Comparison of ENCODE assay signal across 20 cellular contexts in genomic region chr18:3304832-3305231, GRCh38. TPM values are rescaled to one million over a fixed set of nuclear protein-coding genes. Genes with fewer than 3 reads are reported as not detected.
DNase-seq lines count a peak whose midpoint lies in the region; ATAC-seq and TF ChIP-seq lines count a peak whose summit lies in the region.
"Had no signal": no experiment of that assay in that cellular context is flagged by ENCODE, and none has a peak within 500 bp of the region (broad histone marks: within the 10 kb centered on the region; RNA-seq: fewer than 3 reads in every experiment).

No MANE protein-coding gene starts in this region.

- H3K27ac ChIP-seq in fibroblast of lung (ENCODE audit: insufficient read depth, low read length): no peak overlapping the region
- H3K27ac ChIP-seq: A549, C4-2B, upper lobe of left lung had no signal

- no peak overlapping the region for H3K4me3 ChIP-seq in fibroblast of lung (replicated peaks in 1 of 4; ENCODE audit: control extremely low read depth in 1 of 4, insufficient read depth in 1 of 4, low read depth in 3 of 4, low read length in 4 of 4)
- H3K4me3 ChIP-seq: A549, mucosa of descending colon, upper lobe of left lung had no signal

- H3K9ac ChIP-seq in fibroblast of lung (ENCODE audit: insufficient read depth, low read length): no peak overlapping the region

- H2AFZ ChIP-seq in fibroblast of lung (ENCODE audit: low read length): no peak overlapping the region

- no peak overlapping the region for H3K4me3 Mint-ChIP-seq in T-helper 2 cell treated with Interferon-gamma antibody and Interleukin-4, amounts not matched to agents 5 μg/mL and 100 μg/mL, for 36 hours
- no peak overlapping the region for H3K4me3 Mint-ChIP-seq in activated naive CD8-positive, alpha-beta T cell treated with anti-CD3 and anti-CD28 coated beads, Interleukin-2, amount 50 U/mL, for 24 hours
- H3K4me3 Mint-ChIP-seq: activated naive CD8-positive, alpha-beta T cell treated with anti-CD3 and anti-CD28 coated beads, Interleukin-2, amount 10 ng/mL, durations not matched to agents 7 days and 5 days; H9 had no signal

- peaks cover 5% of the 10 kb centered on the region for H3K27me3 ChIP-seq in fibroblast of lung (ENCODE audit: control insufficient read depth, insufficient read depth, low read length)
- H3K27me3 ChIP-seq: upper lobe of left lung had no signal

- H3K36me3 Mint-ChIP-seq in T-helper 2 cell treated with Interferon-gamma antibody and Interleukin-4, amounts not matched to agents 5 μg/mL and 100 μg/mL, for 36 hours (ENCODE audit: low read depth): no peaks in the 10 kb centered on the region
- H3K36me3 Mint-ChIP-seq in activated naive CD8-positive, alpha-beta T cell treated with anti-CD3 and anti-CD28 coated beads, Interleukin-2, amount 50 U/mL, for 24 hours (ENCODE audit: low read depth): no peaks in the 10 kb centered on the region
- H3K36me3 Mint-ChIP-seq: activated naive CD8-positive, alpha-beta T cell treated with anti-CD3 and anti-CD28 coated beads, Interleukin-2, amount 10 ng/mL, durations not matched to agents 7 days and 5 days had no signal

- H3K27me3 Mint-ChIP-seq in T-helper 2 cell treated with Interferon-gamma antibody and Interleukin-4, amounts not matched to agents 5 μg/mL and 100 μg/mL, for 36 hours (ENCODE audit: low read depth): peaks cover 12% of the 10 kb centered on the region
- H3K27me3 Mint-ChIP-seq in activated naive CD8-positive, alpha-beta T cell treated with anti-CD3 and anti-CD28 coated beads, Interleukin-2, amount 50 U/mL, for 24 hours: peaks cover 29% of the 10 kb centered on the region

- H3K4me1 Mint-ChIP-seq in T-helper 2 cell treated with Interferon-gamma antibody and Interleukin-4, amounts not matched to agents 5 μg/mL and 100 μg/mL, for 36 hours (ENCODE audit: low read depth): peaks cover 13% of the 10 kb centered on the region
- peaks cover 18% of the 10 kb centered on the region for H3K4me1 Mint-ChIP-seq in activated naive CD8-positive, alpha-beta T cell treated with anti-CD3 and anti-CD28 coated beads, Interleukin-2, amount 50 U/mL, for 24 hours

- TF ChIP-seq CTCF in fibroblast of lung (conservative IDR thresholded peaks at IDR 0.05 in 1 of 2, IDR thresholded peaks at IDR 0.05 in 1 of 2; ENCODE audit: low read depth in 1 of 2, low read length in 2 of 2): no peak

- ATAC-seq in HG02870 (IDR thresholded peaks at IDR 0.05; ENCODE audit: unreplicated experiment): peak; percentile 16
- no peak for ATAC-seq in activated naive CD8-positive, alpha-beta T cell treated with anti-CD3 and anti-CD28 coated beads, Interleukin-2, amount 50 U/mL, for 24 hours
- ATAC-seq: left colon, right cardiac atrium had no signal

- no peak overlapping the region for H3K4me2 ChIP-seq in fibroblast of lung (ENCODE audit: extremely low read depth, insufficient read depth, low read length)
- H3K4me2 ChIP-seq: A549 had no signal

- H3K9me3 Mint-ChIP-seq in T-helper 2 cell treated with Interferon-gamma antibody and Interleukin-4, amounts not matched to agents 5 μg/mL and 100 μg/mL, for 36 hours: no peaks in the 10 kb centered on the region
- no peaks in the 10 kb centered on the region for H3K9me3 Mint-ChIP-seq in activated naive CD8-positive, alpha-beta T cell treated with anti-CD3 and anti-CD28 coated beads, Interleukin-2, amount 50 U/mL, for 24 hours
- H3K9me3 Mint-ChIP-seq: activated naive CD8-positive, alpha-beta T cell treated with anti-CD3 and anti-CD28 coated beads, Interleukin-2, amount 10 ng/mL, durations not matched to agents 7 days and 5 days; H9 had no signal

- peaks cover 8% of the 10 kb centered on the region for H3K4me1 ChIP-seq in fibroblast of lung (ENCODE audit: control insufficient read depth, extremely low read depth, insufficient read depth, low read length)
- H3K4me1 ChIP-seq: A549, upper lobe of left lung had no signal

- H3K36me3 ChIP-seq in fibroblast of lung (ENCODE audit: control insufficient read depth, insufficient read depth, low read length): no peaks in the 10 kb centered on the region
- H3K36me3 ChIP-seq: upper lobe of left lung had no signal

- H3K9me3 ChIP-seq in fibroblast of lung (ENCODE audit: control insufficient read depth, insufficient read depth, low read depth, low read length): no peaks in the 10 kb centered on the region
- H3K9me3 ChIP-seq: A549, mucosa of descending colon, upper lobe of left lung had no signal

- H3K27ac Mint-ChIP-seq in T-helper 2 cell treated with Interferon-gamma antibody and Interleukin-4, amounts not matched to agents 5 μg/mL and 100 μg/mL, for 36 hours: peak overlapping the region; percentile 80
- peak overlapping the region; percentile 89 for H3K27ac Mint-ChIP-seq in activated naive CD8-positive, alpha-beta T cell treated with anti-CD3 and anti-CD28 coated beads, Interleukin-2, amount 50 U/mL, for 24 hours
- H3K27ac Mint-ChIP-seq: activated naive CD8-positive, alpha-beta T cell treated with anti-CD3 and anti-CD28 coated beads, Interleukin-2, amount 10 ng/mL, durations not matched to agents 7 days and 5 days; H9 had no signal

- H4K20me1 ChIP-seq in fibroblast of lung (ENCODE audit: control insufficient read depth, extremely low read depth, insufficient read depth, low read length): no peaks in the 10 kb centered on the region

- no peak for DNase-seq in T-helper 2 cell treated with Interferon-gamma antibody and Interleukin-4, amounts not matched to agents 5 μg/mL and 100 μg/mL, for 36 hours (ENCODE audit: low spot score)
- no peak for DNase-seq in T-helper 2 cell
- no peak for DNase-seq in activated naive CD8-positive, alpha-beta T cell treated with anti-CD3 and anti-CD28 coated beads, Interleukin-2, amount 50 U/mL, for 24 hours
- peak; percentile 20 to 28 for DNase-seq in fibroblast of lung (ENCODE audit: low read depth in 2 of 2)
- DNase-seq in DMS79 treated with DMSO at 0.1 percent for 48 hours (lab: John Stamatoyannopoulos, UW): no peak
- no peak for DNase-seq in stimulated activated CD4-positive, alpha-beta T cell treated with anti-CD3 and anti-CD28 coated beads, Interleukin-4, amount 100 ng/mL, for 24 hours
- DNase-seq in NCI-H1048 (lab: John Stamatoyannopoulos, UW): no peak
- DNase-seq: activated CD8-positive, alpha-beta memory T cell treated with anti-CD3 and anti-CD28 coated beads, Interleukin-2, amount 50 U/mL, for 4 hours; activated naive CD8-positive, alpha-beta T cell treated with anti-CD3 and anti-CD28 coated beads, Interleukin-2, amount 10 ng/mL, durations not matched to agents 7 days and 5 days; caudate nucleus; DMS79; H9; left colon; mucosa of descending colon; NCI-H1105 treated with DMSO at 0.1 percent for 48 hours; right cardiac atrium; upper lobe of left lung had no signal

- H3K79me2 ChIP-seq in fibroblast of lung (ENCODE audit: control insufficient read depth, insufficient read depth, low read length): no peaks in the 10 kb centered on the region

RNA-seq across cellular contexts. Expression of gene MYL12B, which starts 42.9 kb away (rescaled TPM):
- total RNA-seq in fibroblast of lung: 259 and 473 TPM in 2 replicates
- polyA plus RNA-seq in fibroblast of lung: 874 and 1,122 TPM in 2 replicates
- polyA plus RNA-seq in fibroblast of lung (2012): 666 and 755 TPM in 2 replicates
- 118 and 227 TPM in 2 replicates for polyA minus RNA-seq in fibroblast of lung (ENCODE audit: low replicate concordance)

RNA-seq across cellular contexts. Expression of gene MYL12A, which starts 57.2 kb away (rescaled TPM):
- 499 and 826 TPM in 2 replicates for total RNA-seq in fibroblast of lung
- 985 and 1,436 TPM in 2 replicates for polyA plus RNA-seq in fibroblast of lung
- 632 and 849 TPM in 2 replicates for polyA plus RNA-seq in fibroblast of lung (2012)
- polyA minus RNA-seq in fibroblast of lung (ENCODE audit: low replicate concordance): 155 and 256 TPM in 2 replicates

Comparison
In these comparisons a context has a peak if more than half of its experiments do, and no peak if none do; other contexts are left out.
1. DNase-seq: peak in fibroblast of lung (2 of 2); none in T-helper 2 cell treated with Interferon-gamma antibody and Interleukin-4, amounts not matched to agents 5 μg/mL and 100 μg/mL, for 36 hours (single experiment), T-helper 2 cell (0 of 5), activated naive CD8-positive, alpha-beta T cell treated with anti-CD3 and anti-CD28 coated beads, Interleukin-2, amount 50 U/mL, for 24 hours (single experiment), DMS79 treated with DMSO at 0.1 percent for 48 hours (single experiment), stimulated activated CD4-positive, alpha-beta T cell treated with anti-CD3 and anti-CD28 coated beads, Interleukin-4, amount 100 ng/mL, for 24 hours (single experiment) and NCI-H1048 (single experiment).